ENCODE assay signal across 23 cellular contexts in the genomic region with DNA sequence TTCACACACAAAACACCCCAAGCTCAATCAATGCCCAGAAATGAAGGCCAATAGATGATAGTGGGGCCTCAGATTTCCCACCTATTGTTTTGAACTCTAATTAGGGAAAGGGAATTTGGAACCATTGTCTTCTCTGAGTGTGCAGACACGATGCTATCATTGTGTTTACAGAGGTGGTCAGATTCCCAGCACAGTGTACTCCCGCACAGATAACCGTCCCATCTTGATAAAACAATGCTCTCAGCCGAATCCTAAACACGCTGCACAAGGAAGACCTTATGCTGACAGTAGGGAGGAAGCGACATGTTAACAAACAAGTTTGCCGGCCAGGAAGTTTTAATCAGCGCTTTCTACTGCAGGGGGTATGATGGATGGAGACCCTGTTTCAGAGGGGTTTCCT.
"Had no signal": no experiment of that assay in that cellular context is flagged by ENCODE, and none has a peak within 500 bp of the region (broad histone marks: within the 10 kb centered on the region; RNA-seq: fewer than 3 reads in every experiment).

No MANE protein-coding gene starts in this region.

- DNase-seq: activated B cell treated with CpG ODN at 0.5 μM for 24 hours; activated CD4-positive, alpha-beta T cell treated with anti-CD3 and anti-CD28 coated beads for 1 hour; activated CD4-positive, alpha-beta T cell treated with anti-CD3 and anti-CD28 coated beads, Interleukin-2, amount 10 ng/mL, durations not matched to agents 24 days and 14 days; activated CD4-positive, alpha-beta T cell treated with anti-CD3 and anti-CD28 coated beads, Interleukin-2, amount 50 U/mL, for 48 hours; activated CD8-positive, alpha-beta memory T cell treated with anti-CD3 and anti-CD28 coated beads, Interleukin-2, amount 10 ng/mL, durations not matched to agents 7 days and 5 days; activated gamma-delta T cell treated with Interleukin-2 at 50 U/mL for 16 hours; activated naive CD4-positive, alpha-beta T cell treated with anti-CD3 and anti-CD28 coated beads, Interleukin-2, amount 10 ng/mL, durations not matched to agents 7 days and 5 days; activated naive CD8-positive, alpha-beta T cell treated with anti-CD3 and anti-CD28 coated beads for 36 hours; activated T-cell treated with anti-CD3 and anti-CD28 coated beads, Interleukin-2, amount 50 U/mL, for 24 hours; brain microvascular endothelial cell; KG1; NCI-H1092; NCI-H1417; NCI-H1694 treated with DMSO at 0.1 percent for 48 hours; NCI-H2029 treated with DMSO at 0.1 percent for 48 hours; NCI-H446; NCI-H524 treated with DMSO at 0.1 percent for 48 hours; NCI-H82; SIG-M5; T-helper 17 cell; T-helper 9 cell had no signal

- H3K4me3 ChIP-seq: cardiac muscle cell had no signal

- H3K4me1 Mint-ChIP-seq: activated B cell treated with CpG ODN at 0.5 μM for 24 hours; activated naive CD8-positive, alpha-beta T cell treated with anti-CD3 and anti-CD28 coated beads for 36 hours had no signal

- H3K27ac ChIP-seq: brain microvascular endothelial cell, cardiac muscle cell had no signal

- ATAC-seq: activated CD8-positive, alpha-beta memory T cell treated with anti-CD3 and anti-CD28 coated beads, Interleukin-2, amount 10 ng/mL, durations not matched to agents 7 days and 5 days; T-helper 17 cell had no signal

- H3K27ac Mint-ChIP-seq: activated B cell treated with CpG ODN at 0.5 μM for 24 hours; activated CD4-positive, alpha-beta T cell treated with anti-CD3 and anti-CD28 coated beads, Interleukin-2, amount 10 ng/mL, durations not matched to agents 24 days and 14 days; activated CD8-positive, alpha-beta memory T cell treated with anti-CD3 and anti-CD28 coated beads, Interleukin-2, amount 10 ng/mL, durations not matched to agents 7 days and 5 days; activated naive CD4-positive, alpha-beta T cell treated with anti-CD3 and anti-CD28 coated beads, Interleukin-2, amount 10 ng/mL, durations not matched to agents 7 days and 5 days; activated naive CD8-positive, alpha-beta T cell treated with anti-CD3 and anti-CD28 coated beads for 36 hours; activated T-cell treated with anti-CD3 and anti-CD28 coated beads, Interleukin-2, amount 50 U/mL, for 24 hours; activated T-helper 2 cell treated with anti-CD3 and anti-CD28 coated beads, Interferon-gamma antibody, Interleukin-2, Interleukin-4, amounts not matched to agents 10 μg/mL and 5 μg/mL and 100 μg/mL, durations not matched to agents 14 hours and 24 hours and 36 hours; T-helper 17 cell had no signal

- H3K27me3 ChIP-seq: brain microvascular endothelial cell, cardiac muscle cell had no signal

- H3K4me3 Mint-ChIP-seq: activated B cell treated with CpG ODN at 0.5 μM for 24 hours; activated CD4-positive, alpha-beta T cell treated with anti-CD3 and anti-CD28 coated beads, Interleukin-2, amount 10 ng/mL, durations not matched to agents 24 days and 14 days; activated CD8-positive, alpha-beta memory T cell treated with anti-CD3 and anti-CD28 coated beads, Interleukin-2, amount 10 ng/mL, durations not matched to agents 7 days and 5 days; activated naive CD4-positive, alpha-beta T cell treated with anti-CD3 and anti-CD28 coated beads, Interleukin-2, amount 10 ng/mL, durations not matched to agents 7 days and 5 days; activated naive CD8-positive, alpha-beta T cell treated with anti-CD3 and anti-CD28 coated beads for 36 hours; activated T-cell treated with anti-CD3 and anti-CD28 coated beads, Interleukin-2, amount 50 U/mL, for 24 hours; T-helper 17 cell had no signal

- H3K36me3 ChIP-seq: brain microvascular endothelial cell, cardiac muscle cell had no signal

- H3K27me3 Mint-ChIP-seq: activated B cell treated with CpG ODN at 0.5 μM for 24 hours; activated CD4-positive, alpha-beta T cell treated with anti-CD3 and anti-CD28 coated beads, Interleukin-2, amount 10 ng/mL, durations not matched to agents 24 days and 14 days; activated CD8-positive, alpha-beta memory T cell treated with anti-CD3 and anti-CD28 coated beads, Interleukin-2, amount 10 ng/mL, durations not matched to agents 7 days and 5 days; activated naive CD4-positive, alpha-beta T cell treated with anti-CD3 and anti-CD28 coated beads, Interleukin-2, amount 10 ng/mL, durations not matched to agents 7 days and 5 days; activated naive CD8-positive, alpha-beta T cell treated with anti-CD3 and anti-CD28 coated beads for 36 hours; activated T-cell treated with anti-CD3 and anti-CD28 coated beads, Interleukin-2, amount 50 U/mL, for 24 hours; T-helper 17 cell had no signal
